25 cellular contexts compared by ENCODE assay signal in genomic region chr12:69687390-69687789, GRCh38. TPM values are rescaled to one million over a fixed set of nuclear protein-coding genes. Genes with fewer than 3 reads are reported as not detected.
DNase-seq lines count a peak whose midpoint lies in the region; FAIRE-seq and TF ChIP-seq lines count a peak whose summit lies in the region.
"Had no signal": no experiment of that assay in that cellular context is flagged by ENCODE, and none has a peak within 500 bp of the region (broad histone marks: within the 10 kb centered on the region; RNA-seq: fewer than 3 reads in every experiment).

No MANE protein-coding gene starts in this region.

- no peak for DNase-seq in kidney
- no peak for DNase-seq in NCI-H2171 (lab: John Stamatoyannopoulos, UW)
- no peak for DNase-seq in AG08395 (ENCODE audit: low spot score)
- no peak for DNase-seq in HuH-7 (ENCODE audit: low spot score)
- DNase-seq: activated CD4-positive, alpha-beta T cell treated with anti-CD3 and anti-CD28 coated beads, Interleukin-2, amount 50 U/mL, for 4 hours; activated naive CD4-positive, alpha-beta T cell treated with anti-CD3 and anti-CD28 coated beads, Interleukin-2, amount 50 U/mL, for 16 hours; anterior cingulate cortex; caudate nucleus; CD8-positive, alpha-beta T cell; left ventricle myocardium inferior; naive thymus-derived CD8-positive, alpha-beta T cell; NCI-H526; ovary; right cardiac atrium; SK-N-SH; stimulated activated naive CD8-positive, alpha-beta T cell treated with anti-CD3 and anti-CD28 coated beads, Interleukin-15, Interleukin-2, amounts not matched to agents 100 U/mL and 50 U/mL, for 24 hours had no signal

- H3K4me1 ChIP-seq in KMS-11 (ENCODE audit: low read depth, poor library complexity, severe bottlenecking) (peaks cover 24% of the 10 kb centered on the region), kidney (ENCODE audit: control insufficient read depth in 1 of 2, insufficient read depth in 1 of 2, low read depth in 1 of 2, low read length in 2 of 2) (peaks cover 0 to 19% of the 10 kb centered on the region in 2 donors), skeletal muscle tissue (ENCODE audit: control insufficient read depth in 3 of 3, insufficient read depth in 3 of 3, low read length in 3 of 3) (peaks cover 38 to 69% (median 51%) of the 10 kb centered on the region in 3 donors)

- H2AFZ ChIP-seq in KMS-11 (ENCODE audit: low read depth): no peak overlapping the region

- peaks cover 61% of the 10 kb centered on the region for H3K4me1 Mint-ChIP-seq in brain
- H3K4me1 Mint-ChIP-seq: IgD-negative memory B cell had no signal

- intact Hi-C loops in kidney (cut with DNase I): no loop called here

- no peaks in the 10 kb centered on the region for H4K20me1 ChIP-seq in KMS-11 (ENCODE audit: insufficient read depth)

- H3K27ac ChIP-seq in KMS-11 (peak overlapping the region; percentile 11; the same call in 1 of the 2 replicates), kidney (ENCODE audit: low read depth in 2 of 2, low read length in 2 of 2) (peak overlapping the region; percentile 45 to 84), skeletal muscle tissue (ENCODE audit: low read depth, low read length) (peak overlapping the region; percentile 80)
- H3K27ac ChIP-seq: left ventricle myocardium inferior, ovary, thoracic aorta had no signal

- H3K27me3 Mint-ChIP-seq in brain: no peaks in the 10 kb centered on the region

- H3K79me2 ChIP-seq in KMS-11 (ENCODE audit: insufficient read depth, low read depth): no peaks in the 10 kb centered on the region

- no peaks in the 10 kb centered on the region for H3K27me3 ChIP-seq in KMS-11 (ENCODE audit: insufficient read depth, low read depth)
- no peaks in the 10 kb centered on the region for H3K27me3 ChIP-seq in skeletal muscle tissue (ENCODE audit: control insufficient read depth in 3 of 3, insufficient read depth in 3 of 3, low read length in 3 of 3)
- H3K27me3 ChIP-seq: ovary had no signal

- H3K4me2 ChIP-seq in KMS-11: peak overlapping the region; percentile 4; the same call in 1 of the 2 replicates

- no peak overlapping the region for H3K9ac ChIP-seq in KMS-11
- no peak overlapping the region for H3K9ac ChIP-seq in kidney (ENCODE audit: low read length in 2 of 2)
- H3K9ac ChIP-seq in skeletal muscle tissue (ENCODE audit: low read depth in 1 of 3, low read length in 3 of 3): no peak overlapping the region
- H3K9ac ChIP-seq: SK-N-SH had no signal

- H3K36me3 ChIP-seq in KMS-11 (ENCODE audit: insufficient read depth) (no peaks in the 10 kb centered on the region), kidney (ENCODE audit: control insufficient read depth in 1 of 2, insufficient read depth in 2 of 2, low read length in 2 of 2) (no peaks in the 10 kb centered on the region), skeletal muscle tissue (ENCODE audit: control insufficient read depth in 3 of 3, insufficient read depth in 3 of 3, low read length in 3 of 3) (peaks cover 0 to 5% (median 0%) of the 10 kb centered on the region in 3 donors)
- H3K36me3 ChIP-seq: left ventricle myocardium inferior, ovary, thoracic aorta had no signal

- no peak overlapping the region for H3K4me3 Mint-ChIP-seq in brain
- H3K4me3 Mint-ChIP-seq: CD8-positive, alpha-beta T cell; dendritic cell treated with granulocyte-macrophage colony-stimulating factor and Interleukin-4, amounts not matched to agents 40 ng/mL and 50 ng/mL, for 4 days; IgD-negative memory B cell; naive thymus-derived CD8-positive, alpha-beta T cell; WTC11 had no signal

- no peaks in the 10 kb centered on the region for H3K9me3 ChIP-seq in kidney (ENCODE audit: control insufficient read depth in 1 of 2, low read length in 2 of 2)
- no peaks in the 10 kb centered on the region for H3K9me3 ChIP-seq in skeletal muscle tissue (ENCODE audit: control insufficient read depth in 3 of 3, low read length in 3 of 3)
- H3K9me3 ChIP-seq: left ventricle myocardium inferior, ovary, SK-N-SH, thoracic aorta had no signal

- TF ChIP-seq CTCF in KMS-11 (conservative IDR thresholded peaks at IDR 0.05; ENCODE audit: low read depth, low read length) (no peak), brain (conservative IDR thresholded peaks at IDR 0.05) (no peak), kidney (IDR thresholded peaks at IDR 0.05; ENCODE audit: borderline replicate concordance, extremely low read depth, insufficient read depth) (no peak)

- peaks cover 0 to 3% (median 0%) of the 10 kb centered on the region in 5 experiments for H3K9me3 Mint-ChIP-seq in brain
- H3K9me3 Mint-ChIP-seq: CD8-positive, alpha-beta T cell; dendritic cell treated with granulocyte-macrophage colony-stimulating factor and Interleukin-4, amounts not matched to agents 40 ng/mL and 50 ng/mL, for 4 days; IgD-negative memory B cell; naive thymus-derived CD8-positive, alpha-beta T cell; WTC11 had no signal

- H3K4me3 ChIP-seq in KMS-11 (IDR thresholded peaks at IDR 0.05; ENCODE audit: insufficient read depth, low read depth, low read length) (no peak overlapping the region), kidney (ENCODE audit: low read length in 2 of 2) (no peak overlapping the region), skeletal muscle tissue (ENCODE audit: low read length in 3 of 3) (no peak overlapping the region)
- H3K4me3 ChIP-seq: left ventricle myocardium inferior, ovary, thoracic aorta had no signal

- H3K27ac Mint-ChIP-seq in brain: peak overlapping the region in 3 of 5 experiments; percentile 19 to 90 (median 27)
- H3K27ac Mint-ChIP-seq: CD8-positive, alpha-beta T cell; dendritic cell treated with granulocyte-macrophage colony-stimulating factor and Interleukin-4, amounts not matched to agents 40 ng/mL and 50 ng/mL, for 4 days; naive thymus-derived CD8-positive, alpha-beta T cell; WTC11 had no signal

- H3K36me3 Mint-ChIP-seq in brain: no peaks in the 10 kb centered on the region
- H3K36me3 Mint-ChIP-seq: CD8-positive, alpha-beta T cell; IgD-negative memory B cell; naive thymus-derived CD8-positive, alpha-beta T cell; WTC11 had no signal

- no peak for FAIRE-seq in kidney (lab: Jason Lieb, UNC)
- FAIRE-seq: endometrium had no signal

RNA-seq across cellular contexts. Expression of gene BEST3, which starts 11.7 kb away (rescaled TPM):
- polyA plus RNA-seq in brain (ENCODE audit: insufficient read depth, low read depth, low replicate concordance) (5.9 TPM), kidney (ENCODE audit: insufficient read depth, low read depth, low replicate concordance) (0.82 TPM)
- total RNA-seq in kidney (0.57 TPM), skeletal muscle tissue (45.4 TPM)
- total RNA-seq: CD8-positive, alpha-beta T cell; naive thymus-derived CD8-positive, alpha-beta T cell; ovary; T-helper 2 cell treated with Interferon-gamma antibody and Interleukin-4, amounts not matched to agents 100 ng/mL and 5 ng/mL, for 36 hours; thoracic aorta; WTC11 had no signal
- polyA plus RNA-seq: IgD-negative memory B cell; naive thymus-derived CD8-positive, alpha-beta T cell; right cardiac atrium had no signal

RNA-seq across cellular contexts. Expression of gene RAB3IP, which starts 51.3 kb away (rescaled TPM):
- polyA plus RNA-seq in brain (ENCODE audit: insufficient read depth, low read depth, low replicate concordance): 63.3 TPM
- total RNA-seq in kidney: 73.6 TPM
- polyA plus RNA-seq in kidney (ENCODE audit: insufficient read depth, low read depth, low replicate concordance): 58.4 TPM
- total RNA-seq in skeletal muscle tissue: 13.0 TPM

Comparison
In these comparisons a context has a peak if more than half of its experiments do, and no peak if none do; other contexts are left out.
1. H3K27ac ChIP-seq: peak in every context shown above with its lines; median percentile 80 in skeletal muscle tissue; 64 in kidney; 11 in KMS-11.
2. RNA of gene BEST3, which starts 11.7 kb away (total RNA-seq): 45.4 TPM in skeletal muscle tissue (single experiment); 0.57 TPM in kidney (single experiment); every median in the first group is over 10 times any median in the second.